In the genomic region with DNA sequence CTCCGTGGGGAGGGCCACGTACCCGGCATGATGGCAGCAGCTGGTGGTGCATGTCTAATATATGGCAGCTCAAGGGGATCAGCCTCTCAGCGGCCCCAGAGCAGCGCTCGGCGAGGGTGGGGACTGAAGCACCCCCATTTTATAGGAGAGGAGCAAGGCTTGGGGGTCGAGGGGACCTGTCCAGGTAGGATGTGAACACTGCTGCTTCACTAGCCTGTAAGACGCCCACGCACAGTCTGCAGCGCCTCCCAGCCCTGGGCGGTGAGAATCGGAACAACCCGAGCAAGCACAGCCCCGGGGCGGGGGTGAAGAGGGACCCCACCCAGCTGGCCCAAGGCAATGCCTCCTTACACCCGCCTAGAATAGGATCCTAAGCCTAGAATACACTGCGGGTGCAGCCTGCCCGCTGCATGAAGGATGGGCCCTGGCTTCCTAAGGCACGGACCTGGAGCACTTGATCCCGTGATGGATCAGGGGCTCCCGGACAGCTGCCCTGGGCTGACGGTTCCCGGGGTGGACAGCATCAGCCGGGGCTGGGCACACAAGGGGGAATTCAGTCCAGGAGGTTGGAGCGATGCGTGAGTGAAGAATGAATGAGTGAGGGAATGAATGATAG, we compare ENCODE assay signal across 1 cellular context.
TF ChIP-seq lines count a peak whose summit lies in the region.

No MANE protein-coding gene starts in this region.

TF ChIP-seq in HCT116, 20 proteins besides CTCF, POLR2A, EP300 and RAD21 (continued from another document):
- TF ChIP-seq, protein P1, sequence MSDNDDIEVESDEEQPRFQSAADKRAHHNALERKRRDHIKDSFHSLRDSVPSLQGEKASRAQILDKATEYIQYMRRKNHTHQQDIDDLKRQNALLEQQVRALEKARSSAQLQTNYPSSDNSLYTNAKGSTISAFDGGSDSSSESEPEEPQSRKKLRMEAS (IDR thresholded peaks at IDR 0.05), result no peak
- no peak for TF ChIP-seq FOSL1 (IDR thresholded peaks at IDR 0.05; ENCODE audit: low read depth)
- no peak for TF ChIP-seq SP1 (IDR thresholded peaks at IDR 0.05; ENCODE audit: low read depth)
- TF ChIP-seq TCF7L2 (IDR thresholded peaks at IDR 0.05; ENCODE audit: borderline replicate concordance, extremely low read depth, insufficient read depth, insufficient read length), result no peak
- no peak for TF ChIP-seq ZNF274 (IDR thresholded peaks at IDR 0.05; ENCODE audit: low read depth, low read length)
- no peak for TF ChIP-seq EGR1 (IDR thresholded peaks at IDR 0.05; ENCODE audit: low read depth)
- TF ChIP-seq, protein P2, sequence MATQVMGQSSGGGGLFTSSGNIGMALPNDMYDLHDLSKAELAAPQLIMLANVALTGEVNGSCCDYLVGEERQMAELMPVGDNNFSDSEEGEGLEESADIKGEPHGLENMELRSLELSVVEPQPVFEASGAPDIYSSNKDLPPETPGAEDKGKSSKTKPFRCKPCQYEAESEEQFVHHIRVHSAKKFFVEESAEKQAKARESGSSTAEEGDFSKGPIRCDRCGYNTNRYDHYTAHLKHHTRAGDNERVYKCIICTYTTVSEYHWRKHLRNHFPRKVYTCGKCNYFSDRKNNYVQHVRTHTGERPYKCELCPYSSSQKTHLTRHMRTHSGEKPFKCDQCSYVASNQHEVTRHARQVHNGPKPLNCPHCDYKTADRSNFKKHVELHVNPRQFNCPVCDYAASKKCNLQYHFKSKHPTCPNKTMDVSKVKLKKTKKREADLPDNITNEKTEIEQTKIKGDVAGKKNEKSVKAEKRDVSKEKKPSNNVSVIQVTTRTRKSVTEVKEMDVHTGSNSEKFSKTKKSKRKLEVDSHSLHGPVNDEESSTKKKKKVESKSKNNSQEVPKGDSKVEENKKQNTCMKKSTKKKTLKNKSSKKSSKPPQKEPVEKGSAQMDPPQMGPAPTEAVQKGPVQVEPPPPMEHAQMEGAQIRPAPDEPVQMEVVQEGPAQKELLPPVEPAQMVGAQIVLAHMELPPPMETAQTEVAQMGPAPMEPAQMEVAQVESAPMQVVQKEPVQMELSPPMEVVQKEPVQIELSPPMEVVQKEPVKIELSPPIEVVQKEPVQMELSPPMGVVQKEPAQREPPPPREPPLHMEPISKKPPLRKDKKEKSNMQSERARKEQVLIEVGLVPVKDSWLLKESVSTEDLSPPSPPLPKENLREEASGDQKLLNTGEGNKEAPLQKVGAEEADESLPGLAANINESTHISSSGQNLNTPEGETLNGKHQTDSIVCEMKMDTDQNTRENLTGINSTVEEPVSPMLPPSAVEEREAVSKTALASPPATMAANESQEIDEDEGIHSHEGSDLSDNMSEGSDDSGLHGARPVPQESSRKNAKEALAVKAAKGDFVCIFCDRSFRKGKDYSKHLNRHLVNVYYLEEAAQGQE (IDR thresholded peaks at IDR 0.05; ENCODE audit: low read depth), result no peak
TF ChIP-seq in HCT116: peak in this region for 0.
